Comparison of ENCODE assay signal across 6 cellular contexts in genomic region chr17:19145471-19145870, GRCh38. TPM values are rescaled to one million over a fixed set of nuclear protein-coding genes. Genes with fewer than 3 reads are reported as not detected.
"Had no signal": no experiment of that assay in that cellular context is flagged by ENCODE, and none has a peak within 500 bp of the region (broad histone marks: within the 10 kb centered on the region; RNA-seq: fewer than 3 reads in every experiment).

No MANE protein-coding gene starts in this region.

RNA-seq across cellular contexts. Expression of gene GRAPL, which starts 18.1 kb away (rescaled TPM):
- total RNA-seq: GM23248, H1, H4, H7, HFFc6 had no signal
- polyA plus RNA-seq: GM23248, GM23338 had no signal
